Comparison of ENCODE assay signal across 1 cellular context in the genomic region with DNA sequence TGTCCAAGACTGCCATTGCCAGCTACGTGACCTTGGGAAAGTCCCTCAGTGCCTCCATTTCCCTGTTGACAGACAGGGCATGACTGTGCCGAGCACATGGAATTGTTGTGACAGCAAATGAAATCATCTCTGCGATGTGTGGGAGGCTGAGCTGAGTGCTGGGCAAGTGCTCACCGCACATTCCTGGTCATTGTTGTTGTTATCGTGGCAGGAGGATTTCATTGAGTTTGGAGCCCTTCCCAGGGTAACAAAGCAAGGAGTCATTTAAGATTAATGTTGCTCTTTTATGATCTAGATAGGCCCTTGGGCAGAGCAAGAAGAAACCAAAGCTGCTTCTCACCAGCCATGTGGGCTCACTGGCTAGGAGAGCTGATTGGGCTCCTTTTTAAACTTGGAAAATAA.
A peak's percentile ranks its signal among the peaks of the same experiment; 100 is the strongest.
TF ChIP-seq lines count a peak whose summit lies in the region.

No MANE protein-coding gene starts in this region.

TF ChIP-seq in IMR-90, 13 proteins besides CTCF, POLR2A, EP300 and RAD21 (continued from another document):
- peak; percentile 57; the same call in 1 of the 2 replicates for TF ChIP-seq CEBPB (IDR thresholded peaks at IDR 0.05; ENCODE audit: low read depth, low read length)
